1 cellular context compared by ENCODE assay signal in the genomic region with DNA sequence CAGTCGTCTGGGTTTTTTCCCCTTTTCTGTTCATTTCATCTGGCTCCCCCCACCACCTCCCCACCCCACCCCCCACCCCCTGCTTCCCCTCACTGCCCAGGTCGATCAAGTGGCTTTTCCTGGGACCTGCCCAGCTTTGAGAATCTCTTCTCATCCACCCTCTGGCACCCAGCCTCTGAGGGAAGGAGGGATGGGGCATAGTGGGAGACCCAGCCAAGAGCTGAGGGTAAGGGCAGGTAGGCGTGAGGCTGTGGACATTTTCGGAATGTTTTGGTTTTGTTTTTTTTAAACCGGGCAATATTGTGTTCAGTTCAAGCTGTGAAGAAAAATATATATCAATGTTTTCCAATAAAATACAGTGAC.
A peak's percentile ranks its signal among the peaks of the same experiment; 100 is the strongest.
TF ChIP-seq lines count a peak whose summit lies in the region.

No MANE protein-coding gene starts in this region.

TF ChIP-seq in HCT116, 20 proteins besides CTCF, POLR2A, EP300 and RAD21 (continued from another document):
- TF ChIP-seq, protein P1, sequence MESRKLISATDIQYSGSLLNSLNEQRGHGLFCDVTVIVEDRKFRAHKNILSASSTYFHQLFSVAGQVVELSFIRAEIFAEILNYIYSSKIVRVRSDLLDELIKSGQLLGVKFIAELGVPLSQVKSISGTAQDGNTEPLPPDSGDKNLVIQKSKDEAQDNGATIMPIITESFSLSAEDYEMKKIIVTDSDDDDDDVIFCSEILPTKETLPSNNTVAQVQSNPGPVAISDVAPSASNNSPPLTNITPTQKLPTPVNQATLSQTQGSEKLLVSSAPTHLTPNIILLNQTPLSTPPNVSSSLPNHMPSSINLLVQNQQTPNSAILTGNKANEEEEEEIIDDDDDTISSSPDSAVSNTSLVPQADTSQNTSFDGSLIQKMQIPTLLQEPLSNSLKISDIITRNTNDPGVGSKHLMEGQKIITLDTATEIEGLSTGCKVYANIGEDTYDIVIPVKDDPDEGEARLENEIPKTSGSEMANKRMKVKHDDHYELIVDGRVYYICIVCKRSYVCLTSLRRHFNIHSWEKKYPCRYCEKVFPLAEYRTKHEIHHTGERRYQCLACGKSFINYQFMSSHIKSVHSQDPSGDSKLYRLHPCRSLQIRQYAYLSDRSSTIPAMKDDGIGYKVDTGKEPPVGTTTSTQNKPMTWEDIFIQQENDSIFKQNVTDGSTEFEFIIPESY (IDR thresholded peaks at IDR 0.05; ENCODE audit: extremely low read depth, insufficient replicate concordance, low read length), result no peak
- TF ChIP-seq SIN3A (IDR thresholded peaks at IDR 0.05; ENCODE audit: low read depth) (peak; percentile 36; the same call in 1 of the 2 replicates), EZH2 (IDR thresholded peaks at IDR 0.05) (no peak)
